ENCODE assay signal across 8 cellular contexts in genomic region chr11:120985718-120986569, GRCh38. TPM values are rescaled to one million over a fixed set of nuclear protein-coding genes. Genes with fewer than 3 reads are reported as not detected.
DNase-seq lines count a peak whose midpoint lies in the region; ATAC-seq and TF ChIP-seq lines count a peak whose summit lies in the region.

No MANE protein-coding gene starts in this region.

- no peaks in the 10 kb centered on the region for H3K36me3 ChIP-seq in DOHH2 (ENCODE audit: control insufficient read depth, low read length)
- no peaks in the 10 kb centered on the region for H3K36me3 ChIP-seq in adipocyte (ENCODE audit: control insufficient read depth, insufficient read depth, low read length, severe bottlenecking)
- H3K36me3 ChIP-seq in sigmoid colon: no peaks in the 10 kb centered on the region

- peaks cover 49% of the 10 kb centered on the region for H3K27me3 ChIP-seq in DOHH2 (ENCODE audit: control insufficient read depth, low read length)
- peaks cover 40% of the 10 kb centered on the region for H3K27me3 ChIP-seq in adipocyte (replicated peaks; ENCODE audit: control insufficient read depth, insufficient read depth, low read length)
- H3K27me3 ChIP-seq in right cardiac atrium (ENCODE audit: control insufficient read depth, insufficient read depth): no peaks in the 10 kb centered on the region
- no peaks in the 10 kb centered on the region for H3K27me3 ChIP-seq in sigmoid colon

- peak overlapping the region; percentile 27; the same call in 1 of the 2 replicates for H3K4me2 ChIP-seq in DOHH2 (ENCODE audit: low read length)

- H3K4me1 ChIP-seq in DOHH2 (ENCODE audit: control insufficient read depth, low read length) (no peaks in the 10 kb centered on the region), adipocyte (ENCODE audit: control insufficient read depth, insufficient read depth, low read length) (no peaks in the 10 kb centered on the region), right cardiac atrium (ENCODE audit: control insufficient read depth, insufficient read depth, low read length) (no peaks in the 10 kb centered on the region), sigmoid colon (peaks cover 0 to 10% (median 7%) of the 10 kb centered on the region in 4 donors)

- H3K4me3 ChIP-seq in DOHH2 (ENCODE audit: low read length) (no peak overlapping the region; the same call in 1 of the 2 replicates), adipocyte (ENCODE audit: low read length) (peak overlapping the region; percentile 74), right cardiac atrium (ENCODE audit: low read length) (peak overlapping the region; percentile 43), sigmoid colon (peak overlapping the region; percentile 25 to 56 (median 42))

- peak; percentile 46 for DNase-seq in RWPE1 (ENCODE audit: low spot score)
- peak; percentile 74 for DNase-seq in adipocyte (ENCODE audit: low read depth)
- peak; percentile 45 to 82 (median 78) for DNase-seq in right cardiac atrium
- DNase-seq in sigmoid colon: peak; percentile 69

- peak overlapping the region; percentile 75 for H3K9ac ChIP-seq in adipocyte (ENCODE audit: low read length)

- no peaks in the 10 kb centered on the region for H3K79me2 ChIP-seq in DOHH2 (ENCODE audit: control insufficient read depth, low read length)

- H3K9me3 ChIP-seq in DOHH2 (ENCODE audit: control insufficient read depth, insufficient read depth, low read length): no peaks in the 10 kb centered on the region
- no peaks in the 10 kb centered on the region for H3K9me3 ChIP-seq in adipocyte (ENCODE audit: control insufficient read depth, low read length)
- no peaks in the 10 kb centered on the region for H3K9me3 ChIP-seq in right cardiac atrium (ENCODE audit: control insufficient read depth, low read length)
- no peaks in the 10 kb centered on the region for H3K9me3 ChIP-seq in sigmoid colon

- intact Hi-C loops in right cardiac atrium (cut with DNase I): no loop called here
- intact Hi-C loops in sigmoid colon (cut with DNase I): loop anchor here (2.0 kb wide), 1 partner anchor 39 kb away; the partner anchor contains the start of gene TBCEL

- CTCF ChIA-PET in RWPE1 (lab: Yijun Ruan, JAX): interaction anchor here (0.6 to 0.7 kb wide), 5 partner anchors 34 to 1317 kb away, joined by 3 to 5 read pairs (median 3); no protein-coding TSS in a partner anchor

- no peak for TF ChIP-seq EP300 in sigmoid colon (IDR thresholded peaks at IDR 0.05)

- no peaks in the 10 kb centered on the region for H3F3A ChIP-seq in DOHH2 (ENCODE audit: control insufficient read depth, insufficient read depth)

- POLR2A ChIA-PET in RWPE1 (lab: Yijun Ruan, JAX; ENCODE audit: low non-redundant PET): interaction anchor here (0.6 kb wide), 1 partner anchor 12 kb away, joined by 3 read pairs; no protein-coding TSS in a partner anchor

- TF ChIP-seq CTCF in DOHH2 (IDR thresholded peaks at IDR 0.05; ENCODE audit: low read depth, low read length, poor library complexity, severe bottlenecking): no peak
- peak; percentile 36 for TF ChIP-seq CTCF in RWPE1 (conservative IDR thresholded peaks at IDR 0.05; ENCODE audit: low read depth)
- peak in 2 of 4 experiments; percentile 13 to 34 for TF ChIP-seq CTCF in sigmoid colon (IDR thresholded peaks at IDR 0.05)

- WGBS in right cardiac atrium: 4% methylated on average over 72 of the region's 72 CpGs
- WGBS in sigmoid colon, 2 donors: 2% methylated on average over 72 of the region's 72 CpGs

- ATAC-seq in HG02981 (IDR thresholded peaks at IDR 0.05; ENCODE audit: unreplicated experiment): peak; percentile 74
- peak; percentile 90 to 93 for ATAC-seq in right cardiac atrium
- no peak for ATAC-seq in HG03460 (IDR thresholded peaks at IDR 0.05; ENCODE audit: unreplicated experiment)
- ATAC-seq in HG02852 (IDR thresholded peaks at IDR 0.05; ENCODE audit: unreplicated experiment): no peak

- no peak overlapping the region for H3K27ac ChIP-seq in DOHH2 (ENCODE audit: low read depth, low read length)
- H3K27ac ChIP-seq in RWPE1: no peak overlapping the region
- H3K27ac ChIP-seq in right cardiac atrium (ENCODE audit: low read length): no peak overlapping the region
- peak overlapping the region in 3 of 4 donors; percentile 17 to 65 (median 40) for H3K27ac ChIP-seq in sigmoid colon

- H4K20me1 ChIP-seq in DOHH2 (ENCODE audit: control insufficient read depth, insufficient read depth, low read depth, low read length): no peaks in the 10 kb centered on the region

- H3K9me2 ChIP-seq in DOHH2 (replicated peaks; ENCODE audit: control insufficient read depth, low read length): no peaks in the 10 kb centered on the region

- no peak for TF ChIP-seq POLR2A in sigmoid colon (IDR thresholded peaks at IDR 0.05)

RNA-seq across cellular contexts. Expression of gene TBCEL, which starts 38.0 kb away (rescaled TPM):
- total RNA-seq in right cardiac atrium (10 to 100 TPM; 42.6 to 47.7 (median 46.0) TPM), sigmoid colon (10 to 100 TPM; 22.4 to 53.3 (median 39.0) TPM)
- polyA plus RNA-seq in right cardiac atrium (6.2 TPM), sigmoid colon (1 to 10 TPM; 4.2 to 4.8 (median 4.4) TPM)

Comparison
In these comparisons a context has a peak if more than half of its experiments do, and no peak if none do; other contexts are left out.
1. H3K27ac ChIP-seq: peak in sigmoid colon (3 of 4); none in DOHH2 (single experiment), RWPE1 (single experiment) and right cardiac atrium (single experiment).
2. ATAC-seq: peak in HG02981 (single experiment) and right cardiac atrium (2 of 2); none in HG03460 (single experiment) and HG02852 (single experiment).
3. Peak in every context shown above with its lines, with median percentiles within 50 percentile points of each other: DNase-seq.